Comparison of ENCODE assay signal across 16 cellular contexts in genomic region chr11:101584129-101584515, GRCh38. TPM values are rescaled to one million over a fixed set of nuclear protein-coding genes. Genes with fewer than 3 reads are reported as not detected.
DNase-seq lines count a peak whose midpoint lies in the region; ATAC-seq and TF ChIP-seq lines count a peak whose summit lies in the region.
"Had no signal": no experiment of that assay in that cellular context is flagged by ENCODE, and none has a peak within 500 bp of the region (broad histone marks: within the 10 kb centered on the region; RNA-seq: fewer than 3 reads in every experiment).

No MANE protein-coding gene starts in this region.

- peak overlapping the region in 6 of 10 donors; percentile 51 to 65 (median 60) for H3K27ac ChIP-seq in heart right ventricle
- H3K27ac ChIP-seq in psoas muscle: no peak overlapping the region
- H3K27ac ChIP-seq in uterus: peak overlapping the region; percentile 79 to 80
- H3K27ac ChIP-seq: VCaP had no signal

- H3K9me3 Mint-ChIP-seq in glutamatergic neuron (ENCODE audit: unreplicated experiment): peaks cover 2% of the 10 kb centered on the region

- intact Hi-C loops in heart right ventricle (cut with DNase I): no loop called here
- intact Hi-C loops in cardiac septum (cut with DNase I): no loop called here
- intact Hi-C loops in psoas muscle (cut with DNase I): no loop called here
- intact Hi-C loops in uterus (cut with DNase I; ENCODE audit: low total_unique reads): no loop called here

- whole genome bisulfite sequencing in heart right ventricle, 2 donors: 32 to 33% methylated on average over 8 of the region's 8 CpGs
- WGBS in psoas muscle, 3 donors: 16 to 19% (median 18%) methylated on average over 8 of the region's 8 CpGs

- TF ChIP-seq CTCF in heart right ventricle (IDR thresholded peaks at IDR 0.05): no peak
- no peak for TF ChIP-seq CTCF in glutamatergic neuron (IDR thresholded peaks at IDR 0.05; ENCODE audit: partially characterized antibody, unreplicated experiment)
- TF ChIP-seq CTCF in psoas muscle (IDR thresholded peaks at IDR 0.05): no peak
- no peak for TF ChIP-seq CTCF in uterus (IDR thresholded peaks at IDR 0.05)

- H3K36me3 Mint-ChIP-seq in glutamatergic neuron (ENCODE audit: unreplicated experiment): no peaks in the 10 kb centered on the region

- H3K27me3 Mint-ChIP-seq in glutamatergic neuron (ENCODE audit: unreplicated experiment): peaks cover 9% of the 10 kb centered on the region

- H3K4me1 Mint-ChIP-seq in glutamatergic neuron (ENCODE audit: low read depth, unreplicated experiment): no peaks in the 10 kb centered on the region

- no peak overlapping the region for H3K27ac Mint-ChIP-seq in glutamatergic neuron (ENCODE audit: unreplicated experiment)

- no peaks in the 10 kb centered on the region for H3K36me3 ChIP-seq in heart right ventricle
- H3K36me3 ChIP-seq in psoas muscle (ENCODE audit: insufficient read depth in 1 of 2, low read depth in 1 of 2): no peaks in the 10 kb centered on the region
- no peaks in the 10 kb centered on the region for H3K36me3 ChIP-seq in uterus

- H3K4me1 ChIP-seq in heart right ventricle (peaks cover 0 to 8% (median 0%) of the 10 kb centered on the region in 9 donors), psoas muscle (no peaks in the 10 kb centered on the region), uterus (no peaks in the 10 kb centered on the region)
- H3K4me1 ChIP-seq: parathyroid adenoma had no signal

- peak overlapping the region; percentile 71 for H3K4me3 Mint-ChIP-seq in glutamatergic neuron (ENCODE audit: unreplicated experiment)

- H3K4me3 ChIP-seq in heart right ventricle (peak overlapping the region in 9 of 10 donors; percentile 31 to 64 (median 58)), psoas muscle (peak overlapping the region; percentile 58), uterus (peak overlapping the region; percentile 47 to 66)

- no peak for TF ChIP-seq POLR2A in uterus (IDR thresholded peaks at IDR 0.05)

- H3K9me3 ChIP-seq in heart right ventricle (peaks cover 0 to 10% (median 0%) of the 10 kb centered on the region in 11 donors), psoas muscle (no peaks in the 10 kb centered on the region), uterus (no peaks in the 10 kb centered on the region)

- ATAC-seq in heart right ventricle: peak in 3 of 8 donors; percentile 10 to 43 (median 30)
- ATAC-seq in psoas muscle: no peak

- no peak for DNase-seq in heart right ventricle
- DNase-seq in cardiac septum (ENCODE audit: low spot score): no peak
- no peak for DNase-seq in glutamatergic neuron
- no peak for DNase-seq in psoas muscle
- no peak for DNase-seq in uterus
- no peak for DNase-seq in activated T-cell treated with anti-CD3 and anti-CD28 coated beads, Interleukin-2, amount 50 U/mL, for 1 hour
- DNase-seq in activated naive CD4-positive, alpha-beta T cell treated with Interleukin-2 at 50 U/mL for 16 hours: no peak
- DNase-seq in NOMO-1 treated with dmso at 0.1 percent for 144 hours (lab: John Stamatoyannopoulos, UW; ENCODE audit: unreplicated experiment): no peak
- DNase-seq: activated T-cell treated with anti-CD3 and anti-CD28 coated beads for 4 hours, erythroblast, NCI-H1105, NCI-H446 treated with DMSO at 0.1 percent for 48 hours had no signal

- peaks cover 4 to 45% (median 36%) of the 10 kb centered on the region in 7 donors for H3K27me3 ChIP-seq in heart right ventricle
- peaks cover 2 to 27% (median 3%) of the 10 kb centered on the region in 3 donors for H3K27me3 ChIP-seq in psoas muscle (ENCODE audit: insufficient read depth in 3 of 3, low read length in 2 of 3)
- H3K27me3 ChIP-seq in uterus: no peaks in the 10 kb centered on the region

RNA-seq across cellular contexts. Expression of gene TRPC6, which starts 0.3 kb away (rescaled TPM):
- total RNA-seq in heart right ventricle (1 to 10 TPM in 2 of 10 donors, under 1 TPM in 8; 0.14 to 1.4 (median 0.51) TPM), cardiac septum (0.78 TPM), glutamatergic neuron (ENCODE audit: unreplicated experiment) (0.27 TPM), psoas muscle (1 to 10 TPM in 1 of 4 donors, under 1 TPM in 3; 0.21 to 1.1 (median 0.47) TPM), uterus (10 to 100 TPM in 1 of 4 donors, 1 to 10 TPM in 2, under 1 TPM in 1; 0.29 to 27.5 (median 3.9) TPM)
- polyA plus RNA-seq in heart right ventricle (under 1 TPM; 0.37 to 0.43 TPM), psoas muscle (under 1 TPM; 0.04 to 0.17 (median 0.08) TPM)
- total RNA-seq: A673, SK-MEL-5 had no signal
